ENCODE assay signal across 1 cellular context in genomic region chr18:70337139-70337972, GRCh38.
A peak's percentile ranks its signal among the peaks of the same experiment; 100 is the strongest.
TF ChIP-seq lines count a peak whose summit lies in the region.

No MANE protein-coding gene starts in this region.

TF ChIP-seq in HCT116, 20 proteins besides CTCF, POLR2A, EP300 and RAD21 (continued from another document):
- TF ChIP-seq ZBTB33 (IDR thresholded peaks at IDR 0.05; ENCODE audit: extremely low read depth, insufficient replicate concordance, low read length) (no peak), JUND (IDR thresholded peaks at IDR 0.05) (peak; percentile 94), EGR1 (IDR thresholded peaks at IDR 0.05; ENCODE audit: low read depth) (no peak), EZH2 (IDR thresholded peaks at IDR 0.05) (no peak), ZFX (IDR thresholded peaks at IDR 0.05) (no peak)
